In the genomic region with DNA sequence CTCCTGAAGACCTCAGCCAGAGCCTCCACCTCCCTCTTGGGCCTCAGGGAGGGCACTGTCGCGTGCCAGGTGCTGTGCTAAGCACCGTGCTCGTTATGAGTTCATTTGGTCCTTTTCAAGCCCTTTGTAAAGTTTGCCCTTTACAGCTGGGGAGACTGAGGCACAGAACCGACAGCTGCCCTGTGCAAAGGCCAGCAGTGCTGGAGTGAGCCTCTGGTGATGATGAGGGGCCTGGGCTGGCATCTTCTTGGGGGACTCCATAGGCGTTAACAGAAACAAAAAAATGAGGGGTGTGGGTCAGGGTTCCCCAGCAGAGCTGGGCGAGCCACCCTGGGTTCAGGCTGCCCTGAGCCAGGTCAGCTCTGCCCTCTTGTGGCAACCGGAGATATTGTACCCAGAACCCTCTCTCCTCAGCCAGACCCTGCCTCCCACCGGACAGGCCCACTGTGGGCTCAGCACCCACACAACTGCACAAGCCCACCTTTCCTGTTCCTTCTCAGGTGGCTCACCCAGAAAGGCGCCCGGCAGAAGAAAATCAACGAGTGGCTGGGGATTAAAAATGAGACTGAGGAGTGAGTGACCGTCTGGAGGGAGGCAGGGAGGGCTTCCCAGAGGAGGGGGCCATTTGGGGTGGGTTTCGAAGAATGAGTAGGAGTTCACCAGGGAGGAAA, we compare ENCODE assay signal across 8 cellular contexts. TPM values are rescaled to one million over a fixed set of nuclear protein-coding genes. Genes with fewer than 3 reads are reported as not detected.
DNase-seq lines count a peak whose midpoint lies in the region; ATAC-seq and TF ChIP-seq lines count a peak whose summit lies in the region.

No MANE protein-coding gene starts in this region.

- CTCF ChIA-PET in T-cell (lab: Charles Lee), result interaction anchor here in 1 of 2 donors (0.6 to 1.0 kb wide), 3 partner anchors 64 to 195 kb away, joined by 3 to 7 read pairs (median 3); no protein-coding TSS in a partner anchor

- H3K27ac Mint-ChIP-seq in HFFc6 (no peak overlapping the region), T-cell (no peak overlapping the region)
- peak overlapping the region; percentile 92 for H3K27ac Mint-ChIP-seq in stimulated activated naive B cell treated with anti-CD40 and anti-IgM and Interleukin-4, amounts not matched to agents 10 μg/mL and 1 μg/mL and 100 μg/mL, for 72 hours

- POLR2A ChIA-PET in T-cell (lab: Charles Lee), result no interaction called here

- peaks cover 1% of the 10 kb centered on the region for H3K36me3 ChIP-seq in kidney epithelial cell (ENCODE audit: control insufficient read depth, insufficient read depth, low read length)

- no peak overlapping the region for H3K4me3 ChIP-seq in kidney epithelial cell (ENCODE audit: low read depth, low read length)

- peak; percentile 87 for TF ChIP-seq CTCF in HFFc6 (IDR thresholded peaks at IDR 0.05)
- TF ChIP-seq CTCF in kidney epithelial cell (IDR thresholded peaks at IDR 0.05; ENCODE audit: insufficient read depth, low read length, poor library complexity, severe bottlenecking), result peak; percentile 84

- H3K27me3 ChIP-seq in kidney epithelial cell (ENCODE audit: control insufficient read depth, insufficient read depth, low read length), result no peaks in the 10 kb centered on the region

- H3K9me3 Mint-ChIP-seq in HFFc6 (no peaks in the 10 kb centered on the region), T-cell (no peaks in the 10 kb centered on the region)
- peaks cover 0 to 4% of the 10 kb centered on the region in 2 donors for H3K9me3 Mint-ChIP-seq in stimulated activated naive B cell treated with anti-CD40 and anti-IgM and Interleukin-4, amounts not matched to agents 10 μg/mL and 1 μg/mL and 100 μg/mL, for 72 hours

- peaks cover 2% of the 10 kb centered on the region; the same call in 1 of the 2 replicates for H3K27me3 Mint-ChIP-seq in HFFc6 (ENCODE audit: insufficient read depth)
- H3K27me3 Mint-ChIP-seq in T-cell, result no peaks in the 10 kb centered on the region
- H3K27me3 Mint-ChIP-seq in stimulated activated naive B cell treated with anti-CD40 and anti-IgM and Interleukin-4, amounts not matched to agents 10 μg/mL and 1 μg/mL and 100 μg/mL, for 72 hours, result no peaks in the 10 kb centered on the region

- H3K36me3 Mint-ChIP-seq in HFFc6 (ENCODE audit: low read depth) (peaks cover 20% of the 10 kb centered on the region), T-cell (peaks cover 22% of the 10 kb centered on the region)
- peaks cover 43 to 64% of the 10 kb centered on the region in 2 donors for H3K36me3 Mint-ChIP-seq in stimulated activated naive B cell treated with anti-CD40 and anti-IgM and Interleukin-4, amounts not matched to agents 10 μg/mL and 1 μg/mL and 100 μg/mL, for 72 hours

- ATAC-seq in T-cell (replicated peaks in 1 of 4), result peak; percentile 78 to 93 (median 90)
- peak; percentile 49 to 56 for ATAC-seq in stimulated activated naive B cell treated with anti-CD40 and anti-IgM and Interleukin-4, amounts not matched to agents 10 μg/mL and 1 μg/mL and 100 μg/mL, for 72 hours (replicated peaks)

- H3K4me1 Mint-ChIP-seq in HFFc6 (ENCODE audit: low read depth) (no peaks in the 10 kb centered on the region), T-cell (peaks cover 0 to 8% (median 3%) of the 10 kb centered on the region in 3 donors)
- peaks cover 41 to 54% of the 10 kb centered on the region in 2 donors for H3K4me1 Mint-ChIP-seq in stimulated activated naive B cell treated with anti-CD40 and anti-IgM and Interleukin-4, amounts not matched to agents 10 μg/mL and 1 μg/mL and 100 μg/mL, for 72 hours

- H3K4me3 Mint-ChIP-seq in HFFc6 (no peak overlapping the region), T-cell (no peak overlapping the region)
- peak overlapping the region; percentile 41 to 48 for H3K4me3 Mint-ChIP-seq in stimulated activated naive B cell treated with anti-CD40 and anti-IgM and Interleukin-4, amounts not matched to agents 10 μg/mL and 1 μg/mL and 100 μg/mL, for 72 hours

- DNase-seq in COLO668 (lab: John Stamatoyannopoulos, UW; ENCODE audit: unreplicated experiment), result peak; percentile 42
- peak; percentile 24 for DNase-seq in HFFc6
- peak in 27 of 34 experiments; percentile 30 to 64 (median 52) for DNase-seq in T-cell
- peak; percentile 58 for DNase-seq in astrocyte of the hippocampus (ENCODE audit: low read depth, low spot score)
- no peak for DNase-seq in kidney epithelial cell (ENCODE audit: low read depth)
- peak; percentile 58 for DNase-seq in stimulated activated naive B cell treated with anti-CD40 and anti-IgM and Interleukin-4, amounts not matched to agents 10 μg/mL and 1 μg/mL and 100 μg/mL, for 72 hours
- DNase-seq in hippocampal formation (lab: John Stamatoyannopoulos, UW), result no peak
- DNase-seq in NCI-H226, result no peak

RNA-seq across cellular contexts. Expression of a gene that starts 5.5 kb away (rescaled TPM):
- 1 to 10 TPM; 4.9 to 9.0 (median 6.0) TPM for total RNA-seq in HFFc6 (2021; fragmentation: NEBNext Ultra II Directional; extraction: Animal tissue kit (Norgen Biotek cat#: 25700))
- total RNA-seq in T-cell (10 to 100 TPM in 1 of 5 donors, 1 to 10 TPM in 4; 3.2 to 11.8 (median 5.1) TPM), kidney epithelial cell (9.2 and 14.1 TPM in 2 replicates)

RNA-seq across cellular contexts. Expression of a gene that starts 15.1 kb away (rescaled TPM):
- 10 to 100 TPM; 51.9 to 66.1 (median 56.0) TPM for total RNA-seq in HFFc6 (2021; fragmentation: NEBNext Ultra II Directional; extraction: Animal tissue kit (Norgen Biotek cat#: 25700))
- total RNA-seq in T-cell, result 10 to 100 TPM; 11.8 to 25.5 (median 17.6) TPM
- total RNA-seq in kidney epithelial cell, result 41.4 and 42.4 TPM in 2 replicates

RNA-seq across cellular contexts. Expression of a gene that starts 24.9 kb away (rescaled TPM):
- total RNA-seq in HFFc6 (2021; fragmentation: NEBNext Ultra II Directional; extraction: Animal tissue kit (Norgen Biotek cat#: 25700)), result 10 to 100 TPM in 5 of 6 experiments, 1 to 10 TPM in 1; 9.7 to 14.9 (median 13.1) TPM
- total RNA-seq in T-cell (1 to 10 TPM; 3.8 to 8.2 (median 8.1) TPM), kidney epithelial cell (70.6 and 71.8 TPM in 2 replicates)

RNA-seq across cellular contexts. Expression of a gene that starts 35.7 kb away (rescaled TPM):
- 1 to 10 TPM; 6.1 to 9.0 (median 7.3) TPM for total RNA-seq in HFFc6 (2021; fragmentation: NEBNext Ultra II Directional; extraction: Animal tissue kit (Norgen Biotek cat#: 25700))
- total RNA-seq in T-cell, result 1 to 10 TPM; 4.7 to 8.3 (median 5.6) TPM
- total RNA-seq in kidney epithelial cell, result 0.07 and 0.38 TPM in 2 replicates

RNA-seq across cellular contexts. Expression of a gene that starts 58.1 kb away (rescaled TPM):
- total RNA-seq in HFFc6 (2021; fragmentation: NEBNext Ultra II Directional; extraction: Animal tissue kit (Norgen Biotek cat#: 25700)), result under 1 TPM in 1 of 6 experiments, not detected in 5; 0.14 TPM
- total RNA-seq in T-cell (not detected), kidney epithelial cell (0.34 and 0.42 TPM in 2 replicates)

Comparison
In these comparisons a context has a peak if more than half of its experiments do, and no peak if none do; other contexts are left out.
1. DNase-seq: peak in COLO668 (single experiment), HFFc6 (single experiment), T-cell (27 of 34), astrocyte of the hippocampus (single experiment) and stimulated activated naive B cell treated with anti-CD40 and anti-IgM and Interleukin-4, amounts not matched to agents 10 μg/mL and 1 μg/mL and 100 μg/mL, for 72 hours (single experiment); none in kidney epithelial cell (single experiment), hippocampal formation (0 of 2) and NCI-H226 (single experiment).
2. H3K4me3 Mint-ChIP-seq: peak in stimulated activated naive B cell treated with anti-CD40 and anti-IgM and Interleukin-4, amounts not matched to agents 10 μg/mL and 1 μg/mL and 100 μg/mL, for 72 hours (2 of 2); none in HFFc6 (single experiment) and T-cell (0 of 3).